8 cellular contexts compared by ENCODE assay signal in the genomic region with DNA sequence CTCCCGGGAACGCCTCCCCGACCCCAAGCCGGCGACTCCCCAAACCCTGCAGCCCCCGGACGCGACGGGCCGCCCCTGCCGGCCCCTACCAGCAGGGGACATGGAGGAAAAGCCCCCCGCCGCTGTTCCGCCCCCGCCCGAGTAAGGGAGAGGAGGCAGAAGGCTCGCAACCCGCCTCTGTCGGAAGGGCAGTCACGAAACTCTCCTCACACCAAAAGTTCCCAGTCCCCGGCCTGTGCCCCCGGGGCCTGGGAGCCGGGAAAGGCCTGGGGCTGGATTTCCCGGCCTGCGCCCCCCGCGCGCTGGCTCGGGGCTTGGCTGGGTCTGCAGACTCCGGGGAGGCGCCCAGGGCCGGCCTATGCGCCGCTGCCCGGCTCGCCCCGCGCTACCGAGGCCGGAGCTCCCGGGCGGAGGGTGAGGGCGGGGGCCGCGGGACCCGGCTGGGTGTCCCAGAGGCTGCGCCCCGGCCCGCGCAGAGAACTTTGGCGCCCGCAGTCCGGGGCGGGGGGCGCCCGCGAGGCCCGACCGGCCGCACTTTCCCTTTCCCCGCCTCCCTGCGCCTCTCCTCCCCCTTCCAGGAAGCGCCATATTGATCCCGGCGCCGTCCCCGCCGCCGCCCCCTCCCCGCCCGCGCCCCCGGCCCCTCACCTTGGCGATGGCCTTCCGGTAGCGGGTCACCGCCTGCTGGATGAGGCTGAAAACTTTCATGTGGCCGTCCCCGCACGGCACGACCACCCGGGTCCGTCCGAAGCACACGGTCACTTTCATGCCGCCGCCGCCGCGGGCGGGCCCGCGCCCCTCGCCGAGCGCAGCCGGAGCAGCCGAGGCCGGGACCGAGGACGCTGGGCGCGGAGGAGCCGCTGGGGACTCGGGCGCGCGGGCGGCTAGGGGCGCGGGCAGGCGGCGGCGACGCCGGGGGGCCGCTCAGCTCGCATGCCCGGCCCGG. TPM values are rescaled to one million over a fixed set of nuclear protein-coding genes. Genes with fewer than 3 reads are reported as not detected.
A peak's percentile ranks its signal among the peaks of the same experiment; 100 is the strongest.
DNase-seq lines count a peak whose midpoint lies in the region; ATAC-seq, FAIRE-seq and TF ChIP-seq lines count a peak whose summit lies in the region.

No MANE protein-coding gene starts in this region.

- no peak for FAIRE-seq in GM12878 (lab: Jason Lieb, UNC)

- H3K4me3 ChIP-seq in GM12878 (peak overlapping the region; percentile 41; the same call in 1 of the 2 replicates), iPS-20b (ENCODE audit: low read length) (peak overlapping the region; percentile 76), spleen (peak overlapping the region; percentile 44 to 78 (median 58))

- CTCF ChIA-PET in GM12878 (lab: Yijun Ruan, JAX), result interaction anchor here (1.0 to 3.6 kb wide), 3 partner anchors 64 to 90 kb away, joined by 3 to 17 read pairs (median 15); no protein-coding TSS in a partner anchor

- H3K9ac ChIP-seq in GM12878 (ENCODE audit: control insufficient read depth, insufficient read depth, low read length) (no peak overlapping the region), iPS-20b (ENCODE audit: low read depth, low read length) (peak overlapping the region; percentile 80)

- POLR2A ChIA-PET in GM12878 (lab: Charles Lee), result interaction anchor here (0.7 to 0.8 kb wide), 2 partner anchors 84 to 91 kb away, joined by 3 read pairs; no protein-coding TSS in a partner anchor

- no peaks in the 10 kb centered on the region for H3K9me3 ChIP-seq in GM12878 (replicated peaks; ENCODE audit: control insufficient read depth, insufficient read depth, low read length)
- no peaks in the 10 kb centered on the region for H3K9me3 ChIP-seq in iPS-20b (ENCODE audit: insufficient read depth, low read depth, low read length)
- no peaks in the 10 kb centered on the region for H3K9me3 ChIP-seq in spleen

- TF ChIP-seq CTCF in GM12878 (IDR thresholded peaks at IDR 0.05 in 2 of 3, conservative IDR thresholded peaks at IDR 0.05 in 1 of 3; ENCODE audit: control insufficient read depth in 2 of 3, extremely low read depth in 1 of 3, insufficient read depth in 1 of 3, low read depth in 3 of 3, low read length in 3 of 3) (no peak), spleen (IDR thresholded peaks at IDR 0.05 in 8 of 11, conservative IDR thresholded peaks at IDR 0.05 in 3 of 11) (no peak)

- no peak for TF ChIP-seq POLR2A in GM12878 (IDR thresholded peaks at IDR 0.05; ENCODE audit: low read depth, low read length)
- no peak for TF ChIP-seq POLR2A in spleen (IDR thresholded peaks at IDR 0.05)

- ATAC-seq in GM18909 (IDR thresholded peaks at IDR 0.05; ENCODE audit: poor library complexity, unreplicated experiment), result peak; percentile 37
- peak; percentile 38 for ATAC-seq in GM12878
- no peak for ATAC-seq in GM19328 (IDR thresholded peaks at IDR 0.05; ENCODE audit: unreplicated experiment)
- no peak for ATAC-seq in HG03095 (IDR thresholded peaks at IDR 0.05; ENCODE audit: unreplicated experiment)

- H3K4me1 ChIP-seq in GM12878 (ENCODE audit: control insufficient read depth, insufficient read depth, low read length) (no peaks in the 10 kb centered on the region), iPS-20b (ENCODE audit: insufficient read depth, low read length) (peaks cover 23% of the 10 kb centered on the region), spleen (peaks cover 6 to 42% (median 22%) of the 10 kb centered on the region in 6 donors)

- no peak for TF ChIP-seq EP300 in Ishikawa (IDR thresholded peaks at IDR 0.05; ENCODE audit: borderline replicate concordance)
- no peak for TF ChIP-seq EP300 in GM12878 (IDR thresholded peaks at IDR 0.05; ENCODE audit: borderline replicate concordance in 1 of 2, control insufficient read depth in 1 of 2, low read depth in 2 of 2, low read length in 2 of 2)

- H3K27ac ChIP-seq in GM12878 (ENCODE audit: control insufficient read depth, insufficient read depth), result no peak overlapping the region
- no peak overlapping the region for H3K27ac ChIP-seq in iPS-20b (ENCODE audit: low read length)
- peak overlapping the region in 7 of 8 donors; percentile 58 to 78 (median 71) for H3K27ac ChIP-seq in spleen

- H3K79me2 ChIP-seq in GM12878 (ENCODE audit: control insufficient read depth, insufficient read depth, low read length), result no peaks in the 10 kb centered on the region

- intact Hi-C loops in GM12878 (cut with micrococcal nuclease; ENCODE audit: unreplicated experiment), result loop anchor here (5.0 to 10.0 kb wide), 2 partner anchors 92 to 150 kb away; no protein-coding TSS in a partner anchor
- intact Hi-C loops in spleen (cut with DNase I; ENCODE audit: low total_unique reads), result no loop called here

- BruUV-seq in GM12878 (replicated peaks; lab: Mats Ljungman, UMichigan), result no TSS peak

- H2AFZ ChIP-seq in GM12878 (ENCODE audit: control insufficient read depth, low read depth, low read length), result 0 out of 2 replicates have a peak overlapping the region, but pooled peaks have one; percentile 2

- no peaks in the 10 kb centered on the region for H4K20me1 ChIP-seq in GM12878 (ENCODE audit: control insufficient read depth, insufficient read depth)

- H3K4me2 ChIP-seq in GM12878 (ENCODE audit: control insufficient read depth, insufficient read depth), result peak overlapping the region; percentile 64; the same call in 1 of the 2 replicates

- H3K27me3 ChIP-seq in GM12878 (replicated peaks in 1 of 2; ENCODE audit: control insufficient read depth in 2 of 2, insufficient read depth in 2 of 2, low read length in 1 of 2) (peaks cover 0 to 16% of the 10 kb centered on the region in 2 experiments; a peak in 3 of 4 replicates), iPS-20b (ENCODE audit: insufficient read depth, low read length) (peaks cover 32% of the 10 kb centered on the region), spleen (replicated peaks in 1 of 7) (peaks cover 0 to 82% (median 24%) of the 10 kb centered on the region in 7 donors)

- SMC1A ChIA-PET in GM12878 (lab: Charles Lee; ENCODE audit: uncharacterized antibody, unreplicated experiment), result interaction anchor here (1.4 to 9.1 kb wide), 5 partner anchors 16 to 89 kb away, joined by 3 to 107 read pairs (median 65); no protein-coding TSS in a partner anchor

- in situ Hi-C loops in GM12878 (cut with MboI), result no loop called here

- H3K36me3 ChIP-seq in GM12878 (ENCODE audit: control insufficient read depth in 2 of 2, insufficient read depth in 2 of 2, low read length in 1 of 2) (no peaks in the 10 kb centered on the region), iPS-20b (ENCODE audit: insufficient read depth, low read depth, low read length) (no peaks in the 10 kb centered on the region), spleen (no peaks in the 10 kb centered on the region)

- 4% methylated on average over 71 of the region's 120 CpGs for WGBS in GM12878 (ENCODE audit: insufficient coverage, insufficient replicate concordance, low lambda C conversion rate, missing lambda C conversion rate)
- WGBS in spleen, 5 donors, result 0 to 2% (median 1%) methylated on average over 21 to 120 of the region's 120 CpGs

- RAD21 ChIA-PET in GM12878 (lab: Charles Lee; ENCODE audit: unreplicated experiment), result interaction anchor here (1.8 to 12.7 kb wide), 4 partner anchors 33 to 89 kb away, joined by 5 to 142 read pairs (median 10); no protein-coding TSS in a partner anchor

- TF ChIP-seq RAD21 in Ishikawa (IDR thresholded peaks at IDR 0.05; ENCODE audit: low read depth) (no peak; the same call in 1 of the 2 replicates), GM12878 (IDR thresholded peaks at IDR 0.05; ENCODE audit: insufficient read depth, low read depth, low read length) (no peak)

- DNase-seq in AG08395 (ENCODE audit: low spot score) (peak; percentile 35), GM12878 (ENCODE audit: low read depth, low spot score) (no peak), spleen (peak; percentile 64)

TF ChIP-seq in Ishikawa, 13 proteins besides CTCF, POLR2A, EP300 and RAD21 (continues in another document):
- TF ChIP-seq ZBTB7A (IDR thresholded peaks at IDR 0.05; ENCODE audit: low read depth), result peak; percentile 82
- TF ChIP-seq CEBPB (IDR thresholded peaks at IDR 0.05), result no peak
- no peak for TF ChIP-seq FOXM1 (IDR thresholded peaks at IDR 0.05; ENCODE audit: borderline replicate concordance, low read depth)
- no peak for TF ChIP-seq NFIC (IDR thresholded peaks at IDR 0.05)
- TF ChIP-seq TCF12 (IDR thresholded peaks at IDR 0.05; ENCODE audit: low read depth), result no peak
- TF ChIP-seq YY1 (IDR thresholded peaks at IDR 0.05; ENCODE audit: low read depth), result peak; percentile 72
- TF ChIP-seq TEAD4 (IDR thresholded peaks at IDR 0.05), result no peak

TF ChIP-seq in GM12878, 131 proteins besides CTCF, POLR2A, EP300 and RAD21 (continues in another document):
- TF ChIP-seq, protein P1, sequence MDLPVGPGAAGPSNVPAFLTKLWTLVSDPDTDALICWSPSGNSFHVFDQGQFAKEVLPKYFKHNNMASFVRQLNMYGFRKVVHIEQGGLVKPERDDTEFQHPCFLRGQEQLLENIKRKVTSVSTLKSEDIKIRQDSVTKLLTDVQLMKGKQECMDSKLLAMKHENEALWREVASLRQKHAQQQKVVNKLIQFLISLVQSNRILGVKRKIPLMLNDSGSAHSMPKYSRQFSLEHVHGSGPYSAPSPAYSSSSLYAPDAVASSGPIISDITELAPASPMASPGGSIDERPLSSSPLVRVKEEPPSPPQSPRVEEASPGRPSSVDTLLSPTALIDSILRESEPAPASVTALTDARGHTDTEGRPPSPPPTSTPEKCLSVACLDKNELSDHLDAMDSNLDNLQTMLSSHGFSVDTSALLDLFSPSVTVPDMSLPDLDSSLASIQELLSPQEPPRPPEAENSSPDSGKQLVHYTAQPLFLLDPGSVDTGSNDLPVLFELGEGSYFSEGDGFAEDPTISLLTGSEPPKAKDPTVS (IDR thresholded peaks at IDR 0.05; ENCODE audit: low read depth, low read length), result no peak
- TF ChIP-seq TCF3 (IDR thresholded peaks at IDR 0.05; ENCODE audit: borderline replicate concordance, insufficient read depth, low read depth, low read length) (no peak), RFX5 (IDR thresholded peaks at IDR 0.05; ENCODE audit: low read depth, low read length) (no peak)

RNA-seq across cellular contexts. Expression of a gene that starts 0.6 kb away (rescaled TPM):
- total RNA-seq in GM12878 (2013; cell fraction: nucleolus; rRNA removed), result 128 and 134 TPM in 2 replicates
- total RNA-seq in GM12878 (2014; rRNA removed) (16.5 and 18.8 TPM in 2 replicates), GM12878 (2014; rRNA removed; fragmentation: Illumina TruSeq; extraction: Trizol) (27.5 and 29.0 TPM in 2 replicates), GM12878 (2021) (16.6 TPM in 2 replicates), spleen (10 to 100 TPM in 6 of 7 donors, 1 to 10 TPM in 1; 8.3 to 18.9 (median 11.5) TPM)
- polyA plus RNA-seq in GM12878 (2011; ENCODE audit: low read depth), result 3.7 TPM
- polyA plus RNA-seq in GM12878 (2011; rRNA removed) (43.1 and 55.3 TPM in 2 replicates), GM12878 (2014; fragmentation: Illumina TruSeq; extraction: Trizol) (19.3 and 21.7 TPM in 2 replicates), GM12878 (2014; fragmentation: Nextera tagmentation; extraction: Ambion mirVana) (1 to 10 TPM; 6.3 to 9.6 TPM), GM12878 (2014; rRNA removed) (9.9 and 11.3 TPM in 2 replicates), GM12878 (2016; fragmentation: Nextera tagmentation; extraction: Ambion mirVana) (1 to 10 TPM; 2.6 to 3.8 TPM), spleen (1 to 10 TPM; 2.8 to 4.8 (median 4.8) TPM)
- 24.3 and 28.9 TPM in 2 replicates for polyA plus RNA-seq in GM12878 (2011; cell fraction: cytosol; rRNA removed)
- 27.5 and 32.0 TPM in 2 replicates for polyA plus RNA-seq in GM12878 (2011; cell fraction: nucleus; rRNA removed)
- polyA plus RNA-seq in GM12878 (2012), result 4.7 and 6.1 TPM in 2 replicates
- 96.4 TPM in 2 replicates for polyA minus RNA-seq in GM12878 (2011; rRNA and poly(A)+ RNA removed)
- polyA minus RNA-seq in GM12878 (2011; cell fraction: cytosol; rRNA and poly(A)+ RNA removed), result 17.6 and 22.9 TPM in 2 replicates
- 71.0 and 84.8 TPM in 2 replicates for polyA minus RNA-seq in GM12878 (2011; cell fraction: nucleus; rRNA and poly(A)+ RNA removed)

Comparison
In these comparisons a context has a peak if more than half of its experiments do, and no peak if none do; other contexts are left out.
1. ATAC-seq: peak in GM18909 (single experiment) and GM12878 (single experiment); none in GM19328 (single experiment) and HG03095 (single experiment).
2. H3K27ac ChIP-seq: peak in spleen (7 of 8); none in GM12878 (single experiment) and iPS-20b (single experiment).
3. Peak in every context shown above with its lines, with median percentiles within 50 percentile points of each other: H3K4me3 ChIP-seq.